Comparison of ENCODE assay signal across 20 cellular contexts in the genomic region with DNA sequence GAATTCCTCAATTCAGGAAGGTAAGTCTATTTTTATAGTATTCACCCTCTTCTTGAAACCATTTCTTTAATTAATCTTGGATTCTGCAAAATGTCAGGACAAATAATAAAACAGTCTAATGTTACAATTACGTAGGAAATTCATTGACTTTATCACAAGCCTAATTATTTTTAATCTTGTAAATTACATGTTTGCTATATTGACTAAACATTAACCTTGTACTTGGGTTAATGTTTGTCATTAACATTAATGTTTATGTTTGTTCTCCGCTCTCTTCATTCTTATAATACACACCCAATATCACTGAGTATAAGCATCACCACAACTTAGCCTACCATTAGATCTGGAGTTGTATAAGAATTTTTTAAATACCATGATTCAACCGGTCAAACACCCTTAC. TPM values are rescaled to one million over a fixed set of nuclear protein-coding genes. Genes with fewer than 3 reads are reported as not detected.
A peak's percentile ranks its signal among the peaks of the same experiment; 100 is the strongest.
DNase-seq lines count a peak whose midpoint lies in the region; ATAC-seq, FAIRE-seq and TF ChIP-seq lines count a peak whose summit lies in the region.
"Had no signal": no experiment of that assay in that cellular context is flagged by ENCODE, and none has a peak within 500 bp of the region (broad histone marks: within the 10 kb centered on the region; RNA-seq: fewer than 3 reads in every experiment).

No MANE protein-coding gene starts in this region.

- no TSS peak for BruUV-seq in HepG2 (replicated peaks; lab: Mats Ljungman, UMichigan)

- no peaks in the 10 kb centered on the region for H3K27me3 Mint-ChIP-seq in activated naive CD4-positive, alpha-beta T cell treated with anti-CD3 and anti-CD28 coated beads, Interleukin-2, amount 50 U/mL, for 24 hours
- H3K27me3 Mint-ChIP-seq in nephron progenitor cell (ENCODE audit: low read depth, poor library complexity), result peaks cover 5% of the 10 kb centered on the region
- H3K27me3 Mint-ChIP-seq: stimulated activated naive CD8-positive, alpha-beta T cell treated with anti-CD3 and anti-CD28 coated beads, Interleukin-15, amount 100 ng/mL, for 72 hours had no signal

- no peak for FAIRE-seq in HepG2 (lab: Jason Lieb, UNC)

- H3F3A ChIP-seq in SU-DHL-6 (ENCODE audit: insufficient read depth), result peaks cover 24% of the 10 kb centered on the region; the same call in 1 of the 2 replicates

- peaks cover 50% of the 10 kb centered on the region for H3K4me1 Mint-ChIP-seq in activated naive CD4-positive, alpha-beta T cell treated with anti-CD3 and anti-CD28 coated beads, Interleukin-2, amount 50 U/mL, for 24 hours
- peaks cover 25% of the 10 kb centered on the region for H3K4me1 Mint-ChIP-seq in nephron progenitor cell

- ATAC-seq in HepG2 (no peak), HG02623 (IDR thresholded peaks at IDR 0.05; ENCODE audit: unreplicated experiment) (no peak)
- ATAC-seq: foreskin keratinocyte; stimulated activated naive CD8-positive, alpha-beta T cell treated with anti-CD3 and anti-CD28 coated beads, Interleukin-15, amount 100 ng/mL, for 72 hours had no signal

- H3K36me3 Mint-ChIP-seq in activated naive CD4-positive, alpha-beta T cell treated with anti-CD3 and anti-CD28 coated beads, Interleukin-2, amount 50 U/mL, for 24 hours, result peaks cover 6% of the 10 kb centered on the region
- H3K36me3 Mint-ChIP-seq in nephron progenitor cell (ENCODE audit: low read depth), result no peaks in the 10 kb centered on the region

- no peaks in the 10 kb centered on the region for H3K36me3 ChIP-seq in SU-DHL-6 (ENCODE audit: low read length)
- no peaks in the 10 kb centered on the region for H3K36me3 ChIP-seq in HepG2 (replicated peaks in 1 of 2; ENCODE audit: control insufficient read depth in 1 of 2, insufficient read depth in 2 of 2, low read length in 2 of 2)
- no peaks in the 10 kb centered on the region for H3K36me3 ChIP-seq in thyroid gland
- H3K36me3 ChIP-seq: prostate gland had no signal

- H3K4me3 ChIP-seq in SU-DHL-6 (ENCODE audit: insufficient read depth, low read length, poor library complexity, severe bottlenecking) (no peak overlapping the region), HepG2 (replicated peaks in 1 of 3; ENCODE audit: insufficient read depth in 1 of 3, low read depth in 2 of 3, low read length in 3 of 3) (peak overlapping the region in 1 of 3 experiments; percentile 30; a peak in 1 of 6 replicates), thyroid gland (replicated peaks in 1 of 3) (no peak overlapping the region)
- H3K4me3 ChIP-seq: prostate gland, SJSA1 had no signal

- H3K9me2 ChIP-seq in SU-DHL-6 (replicated peaks; ENCODE audit: insufficient read depth, low read length), result no peaks in the 10 kb centered on the region

- intact Hi-C loops in HepG2 (cut with micrococcal nuclease; ENCODE audit: unreplicated experiment) (loop anchor here (10.0 kb wide), 1 partner anchor 428 kb away; no protein-coding TSS in a partner anchor), thyroid gland (cut with DNase I) (no loop called here)

- no peak for DNase-seq in activated naive CD4-positive, alpha-beta T cell treated with anti-CD3 and anti-CD28 coated beads, Interleukin-2, amount 50 U/mL, for 16 hours
- DNase-seq in HepG2 (ENCODE audit: low spot score) (no peak), thyroid gland (no peak), NCI-H2196 (lab: John Stamatoyannopoulos, UW; ENCODE audit: unreplicated experiment) (no peak), nephron progenitor cell (no peak)
- DNase-seq: activated CD4-positive, alpha-beta T cell treated with anti-CD3 and anti-CD28 coated beads for 48 hours; Caco-2; caudate nucleus; effector CD8-positive, alpha-beta T cell; GDM1; GOT3; NCI-H1694; NCI-H446 treated with DMSO at 0.1 percent for 48 hours; stimulated activated naive CD8-positive, alpha-beta T cell treated with anti-CD3 and anti-CD28 coated beads, Interleukin-15, amount 100 ng/mL, for 72 hours had no signal

- H3K4me3 Mint-ChIP-seq in activated naive CD4-positive, alpha-beta T cell treated with anti-CD3 and anti-CD28 coated beads, Interleukin-2, amount 50 U/mL, for 24 hours, result peak overlapping the region; percentile 17
- no peak overlapping the region for H3K4me3 Mint-ChIP-seq in nephron progenitor cell

- no peak for TF ChIP-seq POLR2A in HepG2 (IDR thresholded peaks at IDR 0.05; ENCODE audit: insufficient read depth in 1 of 2, low read depth in 2 of 2, low read length in 2 of 2)
- no peak for TF ChIP-seq POLR2A in thyroid gland (IDR thresholded peaks at IDR 0.05)

- H3K9me3 ChIP-seq in SU-DHL-6 (ENCODE audit: insufficient read depth, low read length) (no peaks in the 10 kb centered on the region), HepG2 (ENCODE audit: low read length) (no peaks in the 10 kb centered on the region), thyroid gland (no peaks in the 10 kb centered on the region)
- H3K9me3 ChIP-seq: Caco-2, prostate gland had no signal

- H4K20me1 ChIP-seq in SU-DHL-6 (ENCODE audit: low read depth, low read length) (no peaks in the 10 kb centered on the region), HepG2 (ENCODE audit: insufficient read depth, low read length) (peaks cover 10% of the 10 kb centered on the region; the same call in 1 of the 2 replicates)

- H3K9ac ChIP-seq in SU-DHL-6 (ENCODE audit: low read length), result no peak overlapping the region
- no peak overlapping the region for H3K9ac ChIP-seq in HepG2 (ENCODE audit: insufficient read depth, low read depth, low read length)

- no peak for TF ChIP-seq RAD21 in HepG2 (CRISPR knock-in tag; IDR thresholded peaks at IDR 0.05)

- H3K4me1 ChIP-seq in HepG2 (ENCODE audit: insufficient read depth, low read length) (peaks cover 54% of the 10 kb centered on the region), thyroid gland (peaks cover 27 to 43% of the 10 kb centered on the region in 2 donors)
- H3K4me1 ChIP-seq: Caco-2, prostate gland had no signal

- H2AFZ ChIP-seq in SU-DHL-6 (ENCODE audit: low read depth, low read length, severe bottlenecking), result no peak overlapping the region
- no peak overlapping the region for H2AFZ ChIP-seq in HepG2 (ENCODE audit: low read length)

- TF ChIP-seq EP300 in HepG2 (IDR thresholded peaks at IDR 0.05; ENCODE audit: low read depth in 2 of 2, low read length in 2 of 2) (no peak), HepG2 (CRISPR knock-in tag; IDR thresholded peaks at IDR 0.05; ENCODE audit: borderline replicate concordance) (no peak)

- TF ChIP-seq CTCF in SU-DHL-6 (IDR thresholded peaks at IDR 0.05; ENCODE audit: insufficient read depth, low read length, poor library complexity, severe bottlenecking), result no peak
- no peak for TF ChIP-seq CTCF in HepG2 (CRISPR knock-in tag; IDR thresholded peaks at IDR 0.05)
- no peak for TF ChIP-seq CTCF in thyroid gland (IDR thresholded peaks at IDR 0.05)
- TF ChIP-seq CTCF in nephron progenitor cell (IDR thresholded peaks at IDR 0.05), result no peak

- 75% methylated on average over 3 of the region's 3 CpGs for WGBS in HepG2 (ENCODE audit: low lambda C conversion rate)
- WGBS in thyroid gland, 2 donors, result 85 to 86% methylated on average over 3 of the region's 3 CpGs

- CTCF ChIA-PET in HepG2 (lab: Yijun Ruan, JAX; ENCODE audit: low intra/inter-chr PET ratio, low total read pairs), result no interaction called here

- no peak overlapping the region for H3K27ac ChIP-seq in SU-DHL-6 (ENCODE audit: low read depth, low read length)
- peak overlapping the region; percentile 45 for H3K27ac ChIP-seq in HepG2 (ENCODE audit: extremely low read length, insufficient read depth, low read length)
- peak overlapping the region; percentile 56 to 79 (median 72) for H3K27ac ChIP-seq in thyroid gland
- H3K27ac ChIP-seq: foreskin keratinocyte, prostate gland, SJSA1 had no signal

- H3K27me3 ChIP-seq in SU-DHL-6 (ENCODE audit: low read length) (no peaks in the 10 kb centered on the region), HepG2 (ENCODE audit: control insufficient read depth in 1 of 2, insufficient read depth in 2 of 2, low read length in 2 of 2) (no peaks in the 10 kb centered on the region; a peak in 1 of 5 replicates), thyroid gland (no peaks in the 10 kb centered on the region)
- H3K27me3 ChIP-seq: foreskin keratinocyte had no signal

- H3K27ac Mint-ChIP-seq in activated naive CD4-positive, alpha-beta T cell treated with anti-CD3 and anti-CD28 coated beads, Interleukin-2, amount 50 U/mL, for 24 hours, result no peak overlapping the region
- H3K27ac Mint-ChIP-seq in nephron progenitor cell, result no peak overlapping the region
- H3K27ac Mint-ChIP-seq: stimulated activated naive CD8-positive, alpha-beta T cell treated with anti-CD3 and anti-CD28 coated beads, Interleukin-15, amount 100 ng/mL, for 72 hours had no signal

- no peaks in the 10 kb centered on the region for H3K9me3 Mint-ChIP-seq in activated naive CD4-positive, alpha-beta T cell treated with anti-CD3 and anti-CD28 coated beads, Interleukin-2, amount 50 U/mL, for 24 hours
- H3K9me3 Mint-ChIP-seq in nephron progenitor cell, result peaks cover 19% of the 10 kb centered on the region

- H3K79me2 ChIP-seq in SU-DHL-6 (ENCODE audit: insufficient read depth, low read length) (peaks cover 51% of the 10 kb centered on the region), HepG2 (ENCODE audit: insufficient read depth, low read length) (peaks cover 57% of the 10 kb centered on the region)

- in situ Hi-C loops in HepG2 (cut with HindIII; ENCODE audit: extremely low pct_ligation_motif_present, low pct_unique_long_range_greater_than_20kb), result no loop called here

- POLR2A ChIA-PET in HepG2 (lab: Yijun Ruan, JAX), result no interaction called here

- peak overlapping the region; percentile 66 for H3K4me2 ChIP-seq in SU-DHL-6 (ENCODE audit: low read depth, low read length, poor library complexity, severe bottlenecking)
- peak overlapping the region; percentile 99 for H3K4me2 ChIP-seq in HepG2 (ENCODE audit: low read depth, low read length)

RNA-seq across cellular contexts. Expression of gene GCLM, which starts 2.8 kb away (rescaled TPM):
- total RNA-seq in HepG2 (2016; rRNA removed; fragmentation: Illumina TruSeq; extraction: Trizol), result 28.1 and 29.9 TPM in 2 replicates
- 29.4 and 34.7 TPM in 2 replicates for total RNA-seq in HepG2 (2016; cell fraction: cytosol; rRNA removed; fragmentation: Illumina TruSeq; extraction: Trizol; ENCODE audit: low read depth)
- total RNA-seq in HepG2 (2016; cell fraction: insoluble cytoplasmic fraction; rRNA removed; fragmentation: Illumina TruSeq; extraction: Trizol), result 28.9 and 30.1 TPM in 2 replicates
- 10.9 and 11.8 TPM in 2 replicates for total RNA-seq in HepG2 (2016; cell fraction: membrane; rRNA removed; fragmentation: Illumina TruSeq; extraction: Trizol)
- 15.5 and 16.1 TPM in 2 replicates for total RNA-seq in HepG2 (2016; cell fraction: nucleus; rRNA removed; fragmentation: Illumina TruSeq; extraction: Trizol)
- 8.0 and 8.7 TPM in 2 replicates for polyA plus RNA-seq in HepG2 (2011; rRNA removed)
- 4.2 and 5.6 TPM in 2 replicates for polyA plus RNA-seq in HepG2 (2011; cell fraction: cytosol; rRNA removed)
- 1.9 and 2.6 TPM in 2 replicates for polyA plus RNA-seq in HepG2 (2011; cell fraction: nucleus; rRNA removed)
- 17.1 and 18.2 TPM in 2 replicates for polyA plus RNA-seq in HepG2 (2012)
- polyA plus RNA-seq in HepG2 (2016; cell fraction: cytosol; fragmentation: Illumina TruSeq; extraction: Trizol; ENCODE audit: low read depth), result 1.9 and 2.3 TPM in 2 replicates
- polyA plus RNA-seq in HepG2 (2016; cell fraction: insoluble cytoplasmic fraction; fragmentation: Illumina TruSeq; extraction: Trizol; ENCODE audit: low read depth), result 30.1 and 43.8 TPM in 2 replicates
- polyA plus RNA-seq in HepG2 (2016; cell fraction: membrane; fragmentation: Illumina TruSeq; extraction: Trizol; ENCODE audit: low read depth), result 4.8 and 5.1 TPM in 2 replicates
- 18.2 and 22.7 TPM in 2 replicates for polyA plus RNA-seq in HepG2 (2016; cell fraction: nucleus; fragmentation: Illumina TruSeq; extraction: Trizol; ENCODE audit: insufficient read depth, low read depth)
- polyA minus RNA-seq in HepG2 (2011; rRNA and poly(A)+ RNA removed; ENCODE audit: low replicate concordance), result 8.9 and 19.6 TPM in 2 replicates
- polyA minus RNA-seq in HepG2 (2011; cell fraction: cytosol; rRNA and poly(A)+ RNA removed), result 5.8 and 12.5 TPM in 2 replicates
- 25.2 and 29.7 TPM in 2 replicates for polyA minus RNA-seq in HepG2 (2011; cell fraction: nucleus; rRNA and poly(A)+ RNA removed)
- total RNA-seq in thyroid gland, result 10 to 100 TPM; 27.0 to 56.2 (median 43.4) TPM

RNA-seq across cellular contexts. Expression of gene DNTTIP2, which starts 27.5 kb away (rescaled TPM):
- 63.3 and 93.0 TPM in 2 replicates for total RNA-seq in HepG2 (2016; rRNA removed; fragmentation: Illumina TruSeq; extraction: Trizol)
- total RNA-seq in HepG2 (2016; cell fraction: cytosol; rRNA removed; fragmentation: Illumina TruSeq; extraction: Trizol; ENCODE audit: low read depth), result 15.2 and 18.1 TPM in 2 replicates
- total RNA-seq in HepG2 (2016; cell fraction: insoluble cytoplasmic fraction; rRNA removed; fragmentation: Illumina TruSeq; extraction: Trizol), result 58.6 and 87.6 TPM in 2 replicates
- total RNA-seq in HepG2 (2016; cell fraction: membrane; rRNA removed; fragmentation: Illumina TruSeq; extraction: Trizol), result 18.9 and 24.0 TPM in 2 replicates
- 67.1 and 71.3 TPM in 2 replicates for total RNA-seq in HepG2 (2016; cell fraction: nucleus; rRNA removed; fragmentation: Illumina TruSeq; extraction: Trizol)
- polyA plus RNA-seq in HepG2 (2011; rRNA removed), result 10.3 and 11.4 TPM in 2 replicates
- 3.6 and 4.4 TPM in 2 replicates for polyA plus RNA-seq in HepG2 (2011; cell fraction: cytosol; rRNA removed)
- polyA plus RNA-seq in HepG2 (2011; cell fraction: nucleus; rRNA removed), result 9.6 and 9.7 TPM in 2 replicates
- 29.5 and 35.0 TPM in 2 replicates for polyA plus RNA-seq in HepG2 (2012)
- polyA plus RNA-seq in HepG2 (2016; cell fraction: cytosol; fragmentation: Illumina TruSeq; extraction: Trizol; ENCODE audit: low read depth), result 5.3 and 7.3 TPM in 2 replicates
- polyA plus RNA-seq in HepG2 (2016; cell fraction: insoluble cytoplasmic fraction; fragmentation: Illumina TruSeq; extraction: Trizol; ENCODE audit: low read depth), result 77.2 and 80.1 TPM in 2 replicates
- 7.6 and 11.1 TPM in 2 replicates for polyA plus RNA-seq in HepG2 (2016; cell fraction: membrane; fragmentation: Illumina TruSeq; extraction: Trizol; ENCODE audit: low read depth)
- 95.2 and 98.9 TPM in 2 replicates for polyA plus RNA-seq in HepG2 (2016; cell fraction: nucleus; fragmentation: Illumina TruSeq; extraction: Trizol; ENCODE audit: insufficient read depth, low read depth)
- polyA minus RNA-seq in HepG2 (2011; rRNA and poly(A)+ RNA removed; ENCODE audit: low replicate concordance), result 7.4 and 19.1 TPM in 2 replicates
- 6.9 and 12.9 TPM in 2 replicates for polyA minus RNA-seq in HepG2 (2011; cell fraction: cytosol; rRNA and poly(A)+ RNA removed)
- 29.0 and 36.4 TPM in 2 replicates for polyA minus RNA-seq in HepG2 (2011; cell fraction: nucleus; rRNA and poly(A)+ RNA removed)
- total RNA-seq in thyroid gland, result 10 to 100 TPM; 21.9 to 32.0 (median 27.2) TPM
